ENCODE assay signal across 1 cellular context in the genomic region with DNA sequence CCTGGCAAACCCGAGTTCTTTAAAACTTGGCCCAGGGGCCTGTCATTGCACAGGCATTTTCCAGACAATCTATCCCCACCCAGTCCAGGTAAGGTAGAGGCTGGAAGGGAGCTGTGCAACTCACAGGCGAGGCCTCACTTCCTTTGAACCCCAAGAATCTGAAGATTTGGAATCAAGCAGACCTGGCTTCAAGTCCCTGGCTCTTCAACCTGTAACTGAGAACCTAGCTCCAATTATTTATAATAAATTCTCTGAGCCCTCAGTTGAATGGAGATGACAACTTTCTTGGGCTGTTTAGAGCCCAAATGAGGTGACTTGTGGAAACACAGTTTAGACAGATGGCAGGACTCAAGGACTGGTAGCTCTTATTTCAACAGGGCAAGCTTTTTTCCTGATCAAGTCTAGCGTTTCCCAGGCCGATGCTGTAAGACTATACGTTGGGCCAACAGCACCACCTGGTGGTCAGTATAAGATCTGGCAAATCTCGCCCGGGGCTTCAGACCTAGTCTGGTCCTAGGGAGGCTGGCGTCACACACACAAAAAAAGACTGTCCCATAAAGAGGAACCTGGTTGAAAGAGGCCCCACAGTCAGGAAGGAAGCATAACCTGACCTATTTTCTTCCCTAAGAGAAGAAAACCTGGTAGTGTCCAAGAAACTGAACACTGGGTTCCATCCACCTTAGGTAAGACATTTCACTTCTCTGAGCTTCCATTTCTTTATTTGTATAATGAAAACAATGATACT.
TF ChIP-seq lines count a peak whose summit lies in the region.

No MANE protein-coding gene starts in this region.

TF ChIP-seq in GM23338, 12 proteins besides CTCF, POLR2A, EP300 and RAD21 (continued from another document):
- TF ChIP-seq ZNF462 (CRISPR knock-in tag; IDR thresholded peaks at IDR 0.05) (no peak), ZNF114 (CRISPR knock-in tag; IDR thresholded peaks at IDR 0.05) (no peak), CREB1 (CRISPR knock-in tag; IDR thresholded peaks at IDR 0.05; ENCODE audit: low read depth) (no peak), ZNF331 (CRISPR knock-in tag; IDR thresholded peaks at IDR 0.05; ENCODE audit: low read depth) (no peak), EZH2 (IDR thresholded peaks at IDR 0.05; ENCODE audit: low read depth, unreplicated experiment) (no peak), NANOG (IDR thresholded peaks at IDR 0.05; ENCODE audit: borderline replicate concordance) (no peak), STAT1 (IDR thresholded peaks at IDR 0.05; ENCODE audit: unreplicated experiment) (no peak)
